8 cellular contexts compared by ENCODE assay signal in genomic region chr3:182981038-182981380, GRCh38. TPM values are rescaled to one million over a fixed set of nuclear protein-coding genes. Genes with fewer than 3 reads are reported as not detected.
DNase-seq lines count a peak whose midpoint lies in the region; ATAC-seq and TF ChIP-seq lines count a peak whose summit lies in the region.

No MANE protein-coding gene starts in this region.

- H3K9me3 ChIP-seq in endocrine pancreas (ENCODE audit: control insufficient read depth, low read length) (no peaks in the 10 kb centered on the region), neuron (ENCODE audit: low read length) (no peaks in the 10 kb centered on the region)

- H3K4me1 ChIP-seq in endocrine pancreas (ENCODE audit: control insufficient read depth, insufficient read depth, low read length) (peaks cover 7% of the 10 kb centered on the region), neuron (ENCODE audit: insufficient read depth, low read length) (peaks cover 14% of the 10 kb centered on the region)

- peak overlapping the region; percentile 89 for H3K27ac ChIP-seq in C4-2B

- peak overlapping the region; percentile 68 for H3K4me3 ChIP-seq in LNCaP clone FGC (ENCODE audit: low read depth, low read length)
- H3K4me3 ChIP-seq in endocrine pancreas (ENCODE audit: control insufficient read depth, insufficient read depth, low read length): no peak overlapping the region
- H3K4me3 ChIP-seq in neuron (ENCODE audit: low read length): peak overlapping the region; percentile 87

- H2AFZ ChIP-seq in neuron (ENCODE audit: low read depth, low read length): peak overlapping the region; percentile 71

- TF ChIP-seq CTCF in C4-2B (conservative IDR thresholded peaks at IDR 0.05) (no peak), LNCaP clone FGC (IDR thresholded peaks at IDR 0.05; ENCODE audit: control insufficient read depth, extremely low read depth, insufficient read depth) (no peak)

- no peak for ATAC-seq in left lobe of liver

- H3K36me3 ChIP-seq in endocrine pancreas (ENCODE audit: control insufficient read depth, insufficient read depth, low read length): no peaks in the 10 kb centered on the region
- no peaks in the 10 kb centered on the region for H3K36me3 ChIP-seq in neuron (ENCODE audit: insufficient read depth, low read length)

- peak overlapping the region; percentile 65 for H3K9ac ChIP-seq in endocrine pancreas (ENCODE audit: control insufficient read depth, insufficient read depth, low read length)

- H3K27me3 ChIP-seq in endocrine pancreas (ENCODE audit: control insufficient read depth, insufficient read depth, low read length) (no peaks in the 10 kb centered on the region), neuron (ENCODE audit: insufficient read depth, low read length) (no peaks in the 10 kb centered on the region)

- no peak for DNase-seq in LNCaP clone FGC (ENCODE audit: low read depth)
- no peak for DNase-seq in left lobe of liver (ENCODE audit: low spot score)
- DNase-seq in NCI-H2107 (lab: John Stamatoyannopoulos, UW): no peak
- no peak for DNase-seq in NCI-H1105 (lab: John Stamatoyannopoulos, UW)
- no peak for DNase-seq in putamen (ENCODE audit: low spot score)

RNA-seq across cellular contexts. Expression of gene DCUN1D1, which starts 0.7 kb away (rescaled TPM):
- 29.9 TPM for total RNA-seq in left lobe of liver
